12 cellular contexts compared by ENCODE assay signal in genomic region chr3:71380096-71380495, GRCh38.
DNase-seq lines count a peak whose midpoint lies in the region; ATAC-seq and TF ChIP-seq lines count a peak whose summit lies in the region.
"Had no signal": no experiment of that assay in that cellular context is flagged by ENCODE, and none has a peak within 500 bp of the region (broad histone marks: within the 10 kb centered on the region; RNA-seq: fewer than 3 reads in every experiment).

No MANE protein-coding gene starts in this region.

- WGBS in right lobe of liver (ENCODE audit: insufficient coverage, low coverage, low lambda C conversion rate, missing lambda C conversion rate) = 57% methylated on average over 3 of the region's 3 CpGs

- peaks cover 19% of the 10 kb centered on the region for H3K4me1 Mint-ChIP-seq in CD14-positive monocyte
- H3K4me1 Mint-ChIP-seq in GM23338 = peaks cover 29% of the 10 kb centered on the region

- H3K27me3 Mint-ChIP-seq in CD14-positive monocyte (ENCODE audit: low read depth in 3 of 3) = no peaks in the 10 kb centered on the region
- peaks cover 2% of the 10 kb centered on the region for H3K27me3 Mint-ChIP-seq in GM23338 (ENCODE audit: insufficient read depth, low read depth, poor library complexity)
- H3K27me3 Mint-ChIP-seq: CD8-positive, alpha-beta memory T cell had no signal

- no peaks in the 10 kb centered on the region for H3K9me2 ChIP-seq in GM23338 (ENCODE audit: insufficient read depth)

- no peaks in the 10 kb centered on the region for H3F3A ChIP-seq in GM23338 (replicated peaks; ENCODE audit: low read depth)

- H3K27me3 ChIP-seq in GM23338 (ENCODE audit: insufficient read depth) (no peaks in the 10 kb centered on the region), right lobe of liver (no peaks in the 10 kb centered on the region)

- no peaks in the 10 kb centered on the region for H3K9me3 ChIP-seq in right lobe of liver

- H3K79me2 ChIP-seq in GM23338 (replicated peaks; ENCODE audit: insufficient read depth) = no peaks in the 10 kb centered on the region

- no peak overlapping the region for H3K4me3 Mint-ChIP-seq in CD14-positive monocyte
- H3K4me3 Mint-ChIP-seq in GM23338 = no peak overlapping the region
- H3K4me3 Mint-ChIP-seq: CD8-positive, alpha-beta memory T cell had no signal

- H3K27ac Mint-ChIP-seq in CD14-positive monocyte (peak overlapping the region in 1 of 7 donors; percentile 41), GM23338 (no peak overlapping the region)

- H3K4me2 ChIP-seq in GM23338 = no peak overlapping the region

- no peaks in the 10 kb centered on the region for H4K20me1 ChIP-seq in GM23338 (replicated peaks; ENCODE audit: insufficient read depth)

- no peak overlapping the region for H3K4me3 ChIP-seq in GM23338
- no peak overlapping the region for H3K4me3 ChIP-seq in right lobe of liver
- H3K4me3 ChIP-seq: lung, SK-N-MC had no signal

- H3K36me3 ChIP-seq in GM23338 (ENCODE audit: insufficient read depth) = no peaks in the 10 kb centered on the region; the same call in 1 of the 2 replicates
- H3K36me3 ChIP-seq in right lobe of liver = no peaks in the 10 kb centered on the region

- no peak for TF ChIP-seq POLR2A in right lobe of liver (IDR thresholded peaks at IDR 0.05)

- ATAC-seq in GM23338 (peak; percentile 58), right lobe of liver (peak; percentile 81 to 95 (median 88)), HG03025 (IDR thresholded peaks at IDR 0.05; ENCODE audit: low FRiP score, unreplicated experiment) (no peak)

- H3K4me1 ChIP-seq in GM23338 (ENCODE audit: insufficient read depth) = peaks cover 25% of the 10 kb centered on the region
- H3K4me1 ChIP-seq in right lobe of liver = peaks cover 0 to 21% (median 0%) of the 10 kb centered on the region in 4 donors

- intact Hi-C loops in CD14-positive monocyte (cut with micrococcal nuclease) (no loop called here), right lobe of liver (cut with DNase I) (no loop called here)

- no peak for DNase-seq in CD14-positive monocyte (ENCODE audit: low spot score)
- DNase-seq in GM23338 (ENCODE audit: low spot score) = peak; percentile 50
- peak; percentile 27 for DNase-seq in amniotic epithelial cell (ENCODE audit: low read depth)
- peak in 1 of 3 donors; percentile 70 for DNase-seq in right lobe of liver
- DNase-seq in cerebellar cortex (ENCODE audit: low spot score) = no peak
- DNase-seq in NCI-H187 (lab: John Stamatoyannopoulos, UW) = no peak
- DNase-seq in NCI-H2171 (lab: John Stamatoyannopoulos, UW) = no peak
- DNase-seq: CD8-positive, alpha-beta memory T cell; right cardiac atrium had no signal

- no peak overlapping the region for H3K27ac ChIP-seq in GM23338 (ENCODE audit: low read depth)
- peak overlapping the region in 1 of 3 donors; percentile 33 for H3K27ac ChIP-seq in right lobe of liver
- H3K27ac ChIP-seq: SK-N-MC had no signal

- peak; percentile 27 for TF ChIP-seq CTCF in CD14-positive monocyte (IDR thresholded peaks at IDR 0.05)
- peak; percentile 50 to 56 for TF ChIP-seq CTCF in GM23338 (conservative IDR thresholded peaks at IDR 0.05; ENCODE audit: low read depth in 2 of 2)
- TF ChIP-seq CTCF in right lobe of liver (IDR thresholded peaks at IDR 0.05) = no peak

- H3K36me3 Mint-ChIP-seq in CD14-positive monocyte (peaks cover 0 to 16% of the 10 kb centered on the region in 2 donors), GM23338 (ENCODE audit: low read depth) (no peaks in the 10 kb centered on the region)

- H3K9me3 Mint-ChIP-seq in CD14-positive monocyte = no peaks in the 10 kb centered on the region
- H3K9me3 Mint-ChIP-seq in GM23338 = no peaks in the 10 kb centered on the region
- H3K9me3 Mint-ChIP-seq: CD8-positive, alpha-beta memory T cell had no signal

- no peak overlapping the region for H2AFZ ChIP-seq in GM23338

TF ChIP-seq in GM23338, 12 proteins besides CTCF, POLR2A, EP300 and RAD21 (continues in another document):
- TF ChIP-seq ZNF331 (CRISPR knock-in tag; IDR thresholded peaks at IDR 0.05; ENCODE audit: low read depth) (no peak), ZNF114 (CRISPR knock-in tag; IDR thresholded peaks at IDR 0.05) (no peak), JUNB (IDR thresholded peaks at IDR 0.05; ENCODE audit: unreplicated experiment) (no peak), CREB1 (CRISPR knock-in tag; IDR thresholded peaks at IDR 0.05; ENCODE audit: low read depth) (no peak), ZNF462 (CRISPR knock-in tag; IDR thresholded peaks at IDR 0.05) (no peak), REST (IDR thresholded peaks at IDR 0.05; ENCODE audit: unreplicated experiment) (no peak)

Comparison
In these comparisons a context has a peak if more than half of its experiments do, and no peak if none do; other contexts are left out.
1. DNase-seq: peak in GM23338 (single experiment) and amniotic epithelial cell (single experiment); none in CD14-positive monocyte (single experiment), cerebellar cortex (single experiment), NCI-H187 (0 of 2) and NCI-H2171 (single experiment).
2. CTCF ChIP-seq: peak in CD14-positive monocyte (single experiment) and GM23338 (2 of 2); none in right lobe of liver (0 of 4).